ENCODE assay signal across 12 cellular contexts in the genomic region with DNA sequence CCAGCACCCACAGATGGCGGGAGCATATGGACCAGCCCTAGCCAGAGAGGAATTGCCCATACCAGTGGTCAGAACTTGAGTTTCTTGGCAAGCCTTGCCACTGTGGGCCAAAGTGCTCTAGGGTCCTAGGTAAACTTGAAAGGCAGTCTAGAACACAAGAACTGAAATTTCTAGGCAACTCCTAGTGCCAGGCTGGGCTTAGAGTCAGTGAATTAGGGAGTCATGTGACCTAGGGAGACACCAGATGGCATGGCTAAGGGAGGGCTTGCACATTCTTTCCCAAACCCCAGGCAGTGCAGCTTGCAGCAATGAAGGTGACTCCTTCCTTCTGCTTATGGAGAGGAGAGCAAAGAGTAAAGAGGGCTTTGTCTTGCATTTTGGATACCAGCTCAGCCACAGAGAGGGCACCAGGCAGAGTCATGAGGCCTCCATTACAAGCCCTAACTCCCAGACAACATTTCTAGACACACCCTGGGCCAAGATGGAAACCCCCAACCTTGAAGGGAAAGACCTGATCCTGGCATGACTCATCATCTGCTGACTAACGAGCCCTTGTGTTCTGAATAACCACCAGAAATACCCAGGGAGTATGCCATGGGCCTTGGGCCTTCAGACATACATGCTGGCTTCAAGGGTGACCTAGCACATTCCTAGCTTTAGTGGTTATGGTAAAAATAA. TPM values are rescaled to one million over a fixed set of nuclear protein-coding genes. Genes with fewer than 3 reads are reported as not detected.
DNase-seq lines count a peak whose midpoint lies in the region; ATAC-seq and TF ChIP-seq lines count a peak whose summit lies in the region.
"Had no signal": no experiment of that assay in that cellular context is flagged by ENCODE, and none has a peak within 500 bp of the region (broad histone marks: within the 10 kb centered on the region; RNA-seq: fewer than 3 reads in every experiment).

No MANE protein-coding gene starts in this region.

- no peak overlapping the region for H3K4ac ChIP-seq in neuronal stem cell (ENCODE audit: low read length)

- H3K36me3 Mint-ChIP-seq in activated CD8-positive, alpha-beta memory T cell treated with anti-CD3 and anti-CD28 coated beads, Interleukin-2, amount 10 ng/mL, durations not matched to agents 7 days and 5 days = no peaks in the 10 kb centered on the region
- H3K36me3 Mint-ChIP-seq in progenitor cell of endocrine pancreas (ENCODE audit: insufficient read depth) = no peaks in the 10 kb centered on the region

- peak; percentile 39 for ATAC-seq in activated CD8-positive, alpha-beta memory T cell treated with anti-CD3 and anti-CD28 coated beads, Interleukin-2, amount 10 ng/mL, durations not matched to agents 7 days and 5 days
- peak; percentile 90 for ATAC-seq in HG02642 (IDR thresholded peaks at IDR 0.05; ENCODE audit: poor library complexity, unreplicated experiment)

- H3K14ac ChIP-seq in neuronal stem cell (ENCODE audit: low read length) = no peak overlapping the region

- H3K9me3 Mint-ChIP-seq in activated CD8-positive, alpha-beta memory T cell treated with anti-CD3 and anti-CD28 coated beads, Interleukin-2, amount 10 ng/mL, durations not matched to agents 7 days and 5 days (ENCODE audit: low read depth) = no peaks in the 10 kb centered on the region
- H3K9me3 Mint-ChIP-seq in progenitor cell of endocrine pancreas (ENCODE audit: low read depth) = peaks cover 14% of the 10 kb centered on the region

- H3K4me1 ChIP-seq in neuronal stem cell (ENCODE audit: control insufficient read depth in 2 of 2, insufficient read depth in 1 of 2, low read depth in 1 of 2, low read length in 2 of 2) = no peaks in the 10 kb centered on the region

- H3K4me3 Mint-ChIP-seq in activated CD8-positive, alpha-beta memory T cell treated with anti-CD3 and anti-CD28 coated beads, Interleukin-2, amount 10 ng/mL, durations not matched to agents 7 days and 5 days = no peak overlapping the region
- no peak overlapping the region for H3K4me3 Mint-ChIP-seq in progenitor cell of endocrine pancreas (ENCODE audit: low read depth)

- H3K79me1 ChIP-seq in neuronal stem cell (ENCODE audit: low read depth, low read length) = no peaks in the 10 kb centered on the region

- no peak overlapping the region for H2BK5ac ChIP-seq in neuronal stem cell (ENCODE audit: low read length)

- H3K36me3 ChIP-seq in MG63 (no peaks in the 10 kb centered on the region), neuronal stem cell (replicated peaks in 1 of 2; ENCODE audit: control insufficient read depth in 2 of 2, insufficient read depth in 2 of 2, low read length in 2 of 2) (no peaks in the 10 kb centered on the region)

- H3K23ac ChIP-seq in neuronal stem cell (ENCODE audit: low read depth, low read length, poor library complexity) = no peak overlapping the region

- H3K9ac ChIP-seq in neuronal stem cell (ENCODE audit: low read depth, low read length, poor library complexity) = no peak overlapping the region

- no peak overlapping the region for H2BK15ac ChIP-seq in neuronal stem cell (ENCODE audit: low read length)

- no peak overlapping the region for H2BK120ac ChIP-seq in neuronal stem cell (ENCODE audit: low read depth, low read length)

- H3K4me2 ChIP-seq in neuronal stem cell (ENCODE audit: insufficient read depth, low read length, poor library complexity, severe bottlenecking) = no peak overlapping the region

- H4K91ac ChIP-seq in neuronal stem cell (ENCODE audit: low read depth, low read length, poor library complexity) = no peak overlapping the region

- H2AFZ ChIP-seq in neuronal stem cell (ENCODE audit: low read length) = no peak overlapping the region

- CTCF ChIA-PET in activated CD8-positive, alpha-beta memory T cell treated with anti-CD3 and anti-CD28 coated beads, Interleukin-2, amount 10 ng/mL, durations not matched to agents 7 days and 5 days (lab: Charles Lee) = no interaction called here

- H2BK12ac ChIP-seq in neuronal stem cell (ENCODE audit: low read length) = no peak overlapping the region

- H4K8ac ChIP-seq in neuronal stem cell (ENCODE audit: low read depth, low read length) = no peak overlapping the region

- no peaks in the 10 kb centered on the region for H3K27me3 Mint-ChIP-seq in activated CD8-positive, alpha-beta memory T cell treated with anti-CD3 and anti-CD28 coated beads, Interleukin-2, amount 10 ng/mL, durations not matched to agents 7 days and 5 days
- H3K27me3 Mint-ChIP-seq in progenitor cell of endocrine pancreas = no peaks in the 10 kb centered on the region

- no peak overlapping the region for H2AK5ac ChIP-seq in neuronal stem cell (ENCODE audit: low read depth, low read length)

- H3K4me3 ChIP-seq in MG63 = no peak overlapping the region
- no peak overlapping the region for H3K4me3 ChIP-seq in neuronal stem cell (ENCODE audit: low read length in 2 of 2)

- no peak overlapping the region for H3K27ac ChIP-seq in neuronal stem cell (replicated peaks; ENCODE audit: low read length)

- no peak for TF ChIP-seq CTCF in progenitor cell of endocrine pancreas (IDR thresholded peaks at IDR 0.05; ENCODE audit: unreplicated experiment)

- no peak overlapping the region for H3K18ac ChIP-seq in neuronal stem cell (ENCODE audit: low read length)

- no peaks in the 10 kb centered on the region for H3K4me1 Mint-ChIP-seq in activated CD8-positive, alpha-beta memory T cell treated with anti-CD3 and anti-CD28 coated beads, Interleukin-2, amount 10 ng/mL, durations not matched to agents 7 days and 5 days
- no peaks in the 10 kb centered on the region for H3K4me1 Mint-ChIP-seq in progenitor cell of endocrine pancreas (ENCODE audit: low read depth)

- WGBS in neuronal stem cell (ENCODE audit: extremely low coverage in 2 of 2, insufficient read length in 2 of 2, insufficient replicate concordance in 1 of 2), 2 donors = no CpG with 5 or more reads among the region's 2 CpGs

- H3K9me3 ChIP-seq in MG63 = no peaks in the 10 kb centered on the region
- no peaks in the 10 kb centered on the region for H3K9me3 ChIP-seq in neuronal stem cell (replicated peaks in 1 of 2; ENCODE audit: control insufficient read depth in 2 of 2, insufficient read depth in 1 of 2, low read depth in 1 of 2, low read length in 2 of 2)

- no peaks in the 10 kb centered on the region for H3K27me3 ChIP-seq in MG63
- H3K27me3 ChIP-seq in neuronal stem cell (ENCODE audit: control insufficient read depth in 3 of 3, insufficient read depth in 3 of 3, low read depth in 1 of 3, low read length in 3 of 3) = no peaks in the 10 kb centered on the region

- DNase-seq in activated CD8-positive, alpha-beta memory T cell treated with anti-CD3 and anti-CD28 coated beads, Interleukin-2, amount 10 ng/mL, durations not matched to agents 7 days and 5 days = no peak
- DNase-seq in activated CD8-positive, alpha-beta memory T cell treated with anti-CD3 and anti-CD28 coated beads, Interleukin-2, amount 50 U/mL, for 48 hours = no peak
- DNase-seq in MG63 (peak; percentile 55), progenitor cell of endocrine pancreas (ENCODE audit: low spot score, unreplicated experiment) (no peak), neuronal stem cell (ENCODE audit: low spot score) (no peak), GM19238 (ENCODE audit: insufficient read length, low spot score) (no peak), Kasumi-1 (lab: John Stamatoyannopoulos, UW) (no peak)
- DNase-seq: activated gamma-delta T cell, AML-193, HCEC 1CT had no signal

- H3K27ac Mint-ChIP-seq in activated CD8-positive, alpha-beta memory T cell treated with anti-CD3 and anti-CD28 coated beads, Interleukin-2, amount 10 ng/mL, durations not matched to agents 7 days and 5 days = no peak overlapping the region
- peak overlapping the region; percentile 27 for H3K27ac Mint-ChIP-seq in progenitor cell of endocrine pancreas

RNA-seq across cellular contexts. Expression of a gene that starts 19.2 kb away (rescaled TPM):
- not detected for total RNA-seq in activated CD8-positive, alpha-beta memory T cell treated with anti-CD3 and anti-CD28 coated beads, Interleukin-2, amount 10 ng/mL, durations not matched to agents 7 days and 5 days
- total RNA-seq in MG63 (2014; rRNA removed; shearing (Covaris generic); ENCODE audit: low replicate concordance) = not detected in 2 replicates
- total RNA-seq in progenitor cell of endocrine pancreas = not detected in 2 replicates
- polyA plus RNA-seq in neuronal stem cell (2013, experiment 1 of 2) = not detected
- polyA plus RNA-seq in neuronal stem cell (2013, experiment 2 of 2) = not detected
- polyA plus RNA-seq: neural cell had no signal

RNA-seq across cellular contexts. Expression of a gene that starts 29.9 kb away (rescaled TPM):
- total RNA-seq in activated CD8-positive, alpha-beta memory T cell treated with anti-CD3 and anti-CD28 coated beads, Interleukin-2, amount 10 ng/mL, durations not matched to agents 7 days and 5 days = not detected
- total RNA-seq in MG63 (2014; rRNA removed; shearing (Covaris generic); ENCODE audit: low replicate concordance) = not detected in 2 replicates
- not detected in 2 replicates for total RNA-seq in progenitor cell of endocrine pancreas
- polyA plus RNA-seq in neuronal stem cell (2013, experiment 1 of 2) = not detected
- not detected for polyA plus RNA-seq in neuronal stem cell (2013, experiment 2 of 2)
- polyA plus RNA-seq: neural cell had no signal

RNA-seq across cellular contexts. Expression of a gene that starts 42.5 kb away (rescaled TPM):
- not detected for total RNA-seq in activated CD8-positive, alpha-beta memory T cell treated with anti-CD3 and anti-CD28 coated beads, Interleukin-2, amount 10 ng/mL, durations not matched to agents 7 days and 5 days
- not detected in 2 replicates for total RNA-seq in MG63 (2014; rRNA removed; shearing (Covaris generic); ENCODE audit: low replicate concordance)
- not detected in 2 replicates for total RNA-seq in progenitor cell of endocrine pancreas
- not detected for polyA plus RNA-seq in neuronal stem cell (2013, experiment 1 of 2)
- polyA plus RNA-seq in neuronal stem cell (2013, experiment 2 of 2) = not detected
- polyA plus RNA-seq: neural cell had no signal

RNA-seq across cellular contexts. Expression of a gene that starts 45.4 kb away (rescaled TPM):
- not detected for total RNA-seq in activated CD8-positive, alpha-beta memory T cell treated with anti-CD3 and anti-CD28 coated beads, Interleukin-2, amount 10 ng/mL, durations not matched to agents 7 days and 5 days
- total RNA-seq in MG63 (2014; rRNA removed; shearing (Covaris generic); ENCODE audit: low replicate concordance) = not detected in 2 replicates
- total RNA-seq in progenitor cell of endocrine pancreas = not detected in 2 replicates
- not detected for polyA plus RNA-seq in neuronal stem cell (2013, experiment 1 of 2)
- polyA plus RNA-seq in neuronal stem cell (2013, experiment 2 of 2) = not detected
- polyA plus RNA-seq: neural cell had no signal
